In genomic region chr9:13524245-13524644, GRCh38 we compare ENCODE assay signal across 3 cellular contexts.
TF ChIP-seq lines count a peak whose summit lies in the region.

No MANE protein-coding gene starts in this region.

TF ChIP-seq in GM23338, 12 proteins besides CTCF, POLR2A, EP300 and RAD21 (continues in another document):
- TF ChIP-seq, protein P1, sequence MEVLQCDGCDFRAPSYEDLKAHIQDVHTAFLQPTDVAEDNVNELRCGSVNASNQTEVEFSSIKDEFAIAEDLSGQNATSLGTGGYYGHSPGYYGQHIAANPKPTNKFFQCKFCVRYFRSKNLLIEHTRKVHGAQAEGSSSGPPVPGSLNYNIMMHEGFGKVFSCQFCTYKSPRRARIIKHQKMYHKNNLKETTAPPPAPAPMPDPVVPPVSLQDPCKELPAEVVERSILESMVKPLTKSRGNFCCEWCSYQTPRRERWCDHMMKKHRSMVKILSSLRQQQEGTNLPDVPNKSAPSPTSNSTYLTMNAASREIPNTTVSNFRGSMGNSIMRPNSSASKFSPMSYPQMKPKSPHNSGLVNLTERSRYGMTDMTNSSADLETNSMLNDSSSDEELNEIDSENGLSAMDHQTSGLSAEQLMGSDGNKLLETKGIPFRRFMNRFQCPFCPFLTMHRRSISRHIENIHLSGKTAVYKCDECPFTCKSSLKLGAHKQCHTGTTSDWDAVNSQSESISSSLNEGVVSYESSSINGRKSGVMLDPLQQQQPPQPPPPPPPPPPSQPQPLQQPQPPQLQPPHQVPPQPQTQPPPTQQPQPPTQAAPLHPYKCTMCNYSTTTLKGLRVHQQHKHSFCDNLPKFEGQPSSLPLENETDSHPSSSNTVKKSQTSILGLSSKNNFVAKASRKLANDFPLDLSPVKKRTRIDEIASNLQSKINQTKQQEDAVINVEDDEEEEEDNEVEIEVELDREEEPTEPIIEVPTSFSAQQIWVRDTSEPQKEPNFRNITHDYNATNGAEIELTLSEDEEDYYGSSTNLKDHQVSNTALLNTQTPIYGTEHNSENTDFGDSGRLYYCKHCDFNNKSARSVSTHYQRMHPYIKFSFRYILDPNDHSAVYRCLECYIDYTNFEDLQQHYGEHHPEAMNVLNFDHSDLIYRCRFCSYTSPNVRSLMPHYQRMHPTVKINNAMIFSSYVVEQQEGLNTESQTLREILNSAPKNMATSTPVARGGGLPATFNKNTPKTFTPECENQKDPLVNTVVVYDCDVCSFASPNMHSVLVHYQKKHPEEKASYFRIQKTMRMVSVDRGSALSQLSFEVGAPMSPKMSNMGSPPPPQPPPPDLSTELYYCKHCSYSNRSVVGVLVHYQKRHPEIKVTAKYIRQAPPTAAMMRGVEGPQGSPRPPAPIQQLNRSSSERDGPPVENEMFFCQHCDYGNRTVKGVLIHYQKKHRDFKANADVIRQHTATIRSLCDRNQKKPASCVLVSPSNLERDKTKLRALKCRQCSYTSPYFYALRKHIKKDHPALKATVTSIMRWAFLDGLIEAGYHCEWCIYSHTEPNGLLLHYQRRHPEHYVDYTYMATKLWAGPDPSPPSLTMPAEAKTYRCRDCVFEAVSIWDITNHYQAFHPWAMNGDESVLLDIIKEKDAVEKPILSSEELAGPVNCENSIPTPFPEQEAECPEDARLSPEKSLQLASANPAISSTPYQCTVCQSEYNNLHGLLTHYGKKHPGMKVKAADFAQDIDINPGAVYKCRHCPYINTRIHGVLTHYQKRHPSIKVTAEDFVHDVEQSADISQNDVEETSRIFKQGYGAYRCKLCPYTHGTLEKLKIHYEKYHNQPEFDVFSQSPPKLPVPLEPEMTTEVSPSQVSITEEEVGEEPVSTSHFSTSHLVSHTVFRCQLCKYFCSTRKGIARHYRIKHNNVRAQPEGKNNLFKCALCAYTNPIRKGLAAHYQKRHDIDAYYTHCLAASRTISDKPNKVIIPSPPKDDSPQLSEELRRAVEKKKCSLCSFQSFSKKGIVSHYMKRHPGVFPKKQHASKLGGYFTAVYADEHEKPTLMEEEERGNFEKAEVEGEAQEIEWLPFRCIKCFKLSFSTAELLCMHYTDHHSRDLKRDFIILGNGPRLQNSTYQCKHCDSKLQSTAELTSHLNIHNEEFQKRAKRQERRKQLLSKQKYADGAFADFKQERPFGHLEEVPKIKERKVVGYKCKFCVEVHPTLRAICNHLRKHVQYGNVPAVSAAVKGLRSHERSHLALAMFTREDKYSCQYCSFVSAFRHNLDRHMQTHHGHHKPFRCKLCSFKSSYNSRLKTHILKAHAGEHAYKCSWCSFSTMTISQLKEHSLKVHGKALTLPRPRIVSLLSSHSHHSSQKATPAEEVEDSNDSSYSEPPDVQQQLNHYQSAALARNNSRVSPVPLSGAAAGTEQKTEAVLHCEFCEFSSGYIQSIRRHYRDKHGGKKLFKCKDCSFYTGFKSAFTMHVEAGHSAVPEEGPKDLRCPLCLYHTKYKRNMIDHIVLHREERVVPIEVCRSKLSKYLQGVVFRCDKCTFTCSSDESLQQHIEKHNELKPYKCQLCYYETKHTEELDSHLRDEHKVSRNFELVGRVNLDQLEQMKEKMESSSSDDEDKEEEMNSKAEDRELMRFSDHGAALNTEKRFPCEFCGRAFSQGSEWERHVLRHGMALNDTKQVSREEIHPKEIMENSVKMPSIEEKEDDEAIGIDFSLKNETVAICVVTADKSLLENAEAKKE (CRISPR knock-in tag; IDR thresholded peaks at IDR 0.05) = no peak
- no peak for TF ChIP-seq ZNF114 (CRISPR knock-in tag; IDR thresholded peaks at IDR 0.05)
- TF ChIP-seq JUNB (IDR thresholded peaks at IDR 0.05; ENCODE audit: unreplicated experiment) = no peak
- TF ChIP-seq EZH2 (IDR thresholded peaks at IDR 0.05; ENCODE audit: low read depth, unreplicated experiment) = no peak

TF ChIP-seq in WTC11, 78 proteins besides CTCF, POLR2A, EP300 and RAD21 (continued from another document and continues in another):
- TF ChIP-seq, protein P2, sequence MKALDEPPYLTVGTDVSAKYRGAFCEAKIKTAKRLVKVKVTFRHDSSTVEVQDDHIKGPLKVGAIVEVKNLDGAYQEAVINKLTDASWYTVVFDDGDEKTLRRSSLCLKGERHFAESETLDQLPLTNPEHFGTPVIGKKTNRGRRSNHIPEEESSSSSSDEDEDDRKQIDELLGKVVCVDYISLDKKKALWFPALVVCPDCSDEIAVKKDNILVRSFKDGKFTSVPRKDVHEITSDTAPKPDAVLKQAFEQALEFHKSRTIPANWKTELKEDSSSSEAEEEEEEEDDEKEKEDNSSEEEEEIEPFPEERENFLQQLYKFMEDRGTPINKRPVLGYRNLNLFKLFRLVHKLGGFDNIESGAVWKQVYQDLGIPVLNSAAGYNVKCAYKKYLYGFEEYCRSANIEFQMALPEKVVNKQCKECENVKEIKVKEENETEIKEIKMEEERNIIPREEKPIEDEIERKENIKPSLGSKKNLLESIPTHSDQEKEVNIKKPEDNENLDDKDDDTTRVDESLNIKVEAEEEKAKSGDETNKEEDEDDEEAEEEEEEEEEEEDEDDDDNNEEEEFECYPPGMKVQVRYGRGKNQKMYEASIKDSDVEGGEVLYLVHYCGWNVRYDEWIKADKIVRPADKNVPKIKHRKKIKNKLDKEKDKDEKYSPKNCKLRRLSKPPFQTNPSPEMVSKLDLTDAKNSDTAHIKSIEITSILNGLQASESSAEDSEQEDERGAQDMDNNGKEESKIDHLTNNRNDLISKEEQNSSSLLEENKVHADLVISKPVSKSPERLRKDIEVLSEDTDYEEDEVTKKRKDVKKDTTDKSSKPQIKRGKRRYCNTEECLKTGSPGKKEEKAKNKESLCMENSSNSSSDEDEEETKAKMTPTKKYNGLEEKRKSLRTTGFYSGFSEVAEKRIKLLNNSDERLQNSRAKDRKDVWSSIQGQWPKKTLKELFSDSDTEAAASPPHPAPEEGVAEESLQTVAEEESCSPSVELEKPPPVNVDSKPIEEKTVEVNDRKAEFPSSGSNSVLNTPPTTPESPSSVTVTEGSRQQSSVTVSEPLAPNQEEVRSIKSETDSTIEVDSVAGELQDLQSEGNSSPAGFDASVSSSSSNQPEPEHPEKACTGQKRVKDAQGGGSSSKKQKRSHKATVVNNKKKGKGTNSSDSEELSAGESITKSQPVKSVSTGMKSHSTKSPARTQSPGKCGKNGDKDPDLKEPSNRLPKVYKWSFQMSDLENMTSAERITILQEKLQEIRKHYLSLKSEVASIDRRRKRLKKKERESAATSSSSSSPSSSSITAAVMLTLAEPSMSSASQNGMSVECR (CRISPR knock-in tag; IDR thresholded peaks at IDR 0.05; ENCODE audit: borderline replicate concordance) = no peak
- no peak for TF ChIP-seq ZNF532 (CRISPR knock-in tag; IDR thresholded peaks at IDR 0.05; ENCODE audit: borderline replicate concordance)
- no peak for TF ChIP-seq FOXP4 (CRISPR knock-in tag; IDR thresholded peaks at IDR 0.05)

TF ChIP-seq in H1, 55 proteins besides CTCF, POLR2A, EP300 and RAD21 (continued from another document):
- peak; percentile 88 for TF ChIP-seq JUN (IDR thresholded peaks at IDR 0.05; ENCODE audit: low read depth, low read length)
- no peak for TF ChIP-seq BCL11A (IDR thresholded peaks at IDR 0.05; ENCODE audit: low read depth in 2 of 2, low read length in 2 of 2)
- peak; percentile 76 for TF ChIP-seq JUND (IDR thresholded peaks at IDR 0.05; ENCODE audit: low read length)
- TF ChIP-seq YY1 (IDR thresholded peaks at IDR 0.05; ENCODE audit: low read depth, low read length) = no peak
- no peak for TF ChIP-seq PHF8 (conservative IDR thresholded peaks at IDR 0.05; ENCODE audit: low read depth, low read length)
- no peak for TF ChIP-seq SIRT6 (IDR thresholded peaks at IDR 0.05; ENCODE audit: low read length)
- TF ChIP-seq RBBP5 (IDR thresholded peaks at IDR 0.05; ENCODE audit: borderline replicate concordance, low read depth, low read length) = no peak
